ENCODE assay signal across 31 cellular contexts in genomic region chr13:98353750-98354149, GRCh38.
"Had no signal": no experiment of that assay in that cellular context is flagged by ENCODE, and none has a peak within 500 bp of the region (broad histone marks: within the 10 kb centered on the region; RNA-seq: fewer than 3 reads in every experiment).

No MANE protein-coding gene starts in this region.

- H3K27ac Mint-ChIP-seq: activated B cell treated with CpG ODN at 0.5 μM for 24 hours; activated CD8-positive, alpha-beta memory T cell treated with anti-CD3 and anti-CD28 coated beads, Interleukin-2, amount 10 ng/mL, durations not matched to agents 7 days and 5 days; activated CD8-positive, alpha-beta T cell treated with anti-CD3 and anti-CD28 coated beads, Interleukin-2, amount 10 ng/mL, durations not matched to agents 7 days and 5 days; activated naive CD8-positive, alpha-beta T cell treated with anti-CD3 and anti-CD28 coated beads for 36 hours; naive B cell; nephron progenitor cell; stimulated activated naive CD8-positive, alpha-beta T cell treated with anti-CD3 and anti-CD28 coated beads, Interleukin-15, Interleukin-2, amounts not matched to agents 100 ng/mL and 50 ng/mL, for 24 hours; T-helper 2 cell treated with Interferon-gamma antibody and Interleukin-4, amounts not matched to agents 5 μg/mL and 100 μg/mL, for 36 hours had no signal

- H3K4me3 Mint-ChIP-seq: activated B cell treated with CpG ODN at 0.5 μM for 24 hours; activated CD8-positive, alpha-beta memory T cell treated with anti-CD3 and anti-CD28 coated beads, Interleukin-2, amount 10 ng/mL, durations not matched to agents 7 days and 5 days; activated CD8-positive, alpha-beta T cell treated with anti-CD3 and anti-CD28 coated beads, Interleukin-2, amount 10 ng/mL, durations not matched to agents 7 days and 5 days; activated naive CD8-positive, alpha-beta T cell treated with anti-CD3 and anti-CD28 coated beads for 36 hours; central memory CD8-positive, alpha-beta T cell; naive B cell; nephron progenitor cell; stimulated activated naive CD8-positive, alpha-beta T cell treated with anti-CD3 and anti-CD28 coated beads, Interleukin-15, Interleukin-2, amounts not matched to agents 100 ng/mL and 50 ng/mL, for 24 hours; T-helper 2 cell treated with Interferon-gamma antibody and Interleukin-4, amounts not matched to agents 5 μg/mL and 100 μg/mL, for 36 hours had no signal

- H2AFZ ChIP-seq: hepatocyte had no signal

- H3K36me3 Mint-ChIP-seq: activated CD8-positive, alpha-beta memory T cell treated with anti-CD3 and anti-CD28 coated beads, Interleukin-2, amount 10 ng/mL, durations not matched to agents 7 days and 5 days; activated naive CD8-positive, alpha-beta T cell treated with anti-CD3 and anti-CD28 coated beads for 36 hours; naive B cell had no signal

- H3K4me2 ChIP-seq: hepatocyte had no signal

- DNase-seq: activated B cell treated with CpG ODN at 0.5 μM for 24 hours; activated CD8-positive, alpha-beta memory T cell treated with anti-CD3 and anti-CD28 coated beads, Interleukin-2, amount 10 ng/mL, durations not matched to agents 7 days and 5 days; activated CD8-positive, alpha-beta T cell treated with anti-CD3 and anti-CD28 coated beads, Interleukin-2, amount 10 ng/mL, durations not matched to agents 7 days and 5 days; activated effector memory CD4-positive, alpha-beta T cell treated with Interleukin-2 at 50 U/mL for 16 hours; activated naive CD4-positive, alpha-beta T cell treated with Interleukin-2 at 50 U/mL for 16 hours; activated naive CD8-positive, alpha-beta T cell treated with anti-CD3 and anti-CD28 coated beads for 36 hours; activated T-cell treated with anti-CD3 and anti-CD28 coated beads, Interleukin-2, amount 50 U/mL, for 48 hours; adrenal gland; colonic mucosa; effector CD8-positive, alpha-beta T cell; islet precursor cell; left cardiac atrium; left ventricle myocardium superior; naive B cell; nephron progenitor cell; right lobe of liver; stimulated activated CD4-positive, alpha-beta T cell treated with anti-CD3 and anti-CD28 coated beads, Interleukin-12 subunit alpha, Interleukin-12 subunit beta, amount 100 ng/mL, for 4 hours; stimulated activated CD4-positive, alpha-beta T cell treated with anti-CD3 and anti-CD28 coated beads, Interleukin-4, amount 100 ng/mL, for 1 hour; substantia nigra; T-helper 1 cell; tibial artery; upper lobe of right lung had no signal

- H3K9me3 ChIP-seq: adrenal gland, ascending aorta, breast epithelium, colonic mucosa, gastroesophageal sphincter, neutrophil, right lobe of liver, tibial artery, upper lobe of right lung had no signal

- H3K27me3 ChIP-seq: adrenal gland, ascending aorta, breast epithelium, colonic mucosa, gastroesophageal sphincter, hepatocyte, neutrophil, right lobe of liver, tibial artery, upper lobe of right lung had no signal

- H3K4me1 ChIP-seq: ascending aorta, breast epithelium, colonic mucosa, right lobe of liver, upper lobe of right lung had no signal

- H3K27ac ChIP-seq: adrenal gland, ascending aorta, breast epithelium, colonic mucosa, gastroesophageal sphincter, hepatocyte, neutrophil, right lobe of liver, tibial artery, upper lobe of right lung had no signal

- H3K4me1 Mint-ChIP-seq: activated B cell treated with CpG ODN at 0.5 μM for 24 hours; activated CD8-positive, alpha-beta memory T cell treated with anti-CD3 and anti-CD28 coated beads, Interleukin-2, amount 10 ng/mL, durations not matched to agents 7 days and 5 days; activated naive CD8-positive, alpha-beta T cell treated with anti-CD3 and anti-CD28 coated beads for 36 hours; central memory CD8-positive, alpha-beta T cell; naive B cell had no signal

- H3K9me3 Mint-ChIP-seq: activated naive CD8-positive, alpha-beta T cell treated with anti-CD3 and anti-CD28 coated beads for 36 hours; central memory CD8-positive, alpha-beta T cell; stimulated activated naive CD8-positive, alpha-beta T cell treated with anti-CD3 and anti-CD28 coated beads, Interleukin-15, Interleukin-2, amounts not matched to agents 100 ng/mL and 50 ng/mL, for 24 hours; T-helper 2 cell treated with Interferon-gamma antibody and Interleukin-4, amounts not matched to agents 5 μg/mL and 100 μg/mL, for 36 hours had no signal

- H3K4me3 ChIP-seq: adrenal gland, ascending aorta, breast epithelium, colonic mucosa, gastroesophageal sphincter, hepatocyte, right lobe of liver, tibial artery, upper lobe of right lung had no signal

- H3K27me3 Mint-ChIP-seq: activated B cell treated with CpG ODN at 0.5 μM for 24 hours; activated naive CD8-positive, alpha-beta T cell treated with anti-CD3 and anti-CD28 coated beads for 36 hours; central memory CD8-positive, alpha-beta T cell had no signal

- H3K36me3 ChIP-seq: adrenal gland, ascending aorta, breast epithelium, colonic mucosa, gastroesophageal sphincter, neutrophil, right lobe of liver, tibial artery, upper lobe of right lung had no signal

- FAIRE-seq: endometrium had no signal
